20 cellular contexts compared by ENCODE assay signal in genomic region chr14:88999137-88999536, GRCh38.
"Had no signal": no experiment of that assay in that cellular context is flagged by ENCODE, and none has a peak within 500 bp of the region (broad histone marks: within the 10 kb centered on the region; RNA-seq: fewer than 3 reads in every experiment).

No MANE protein-coding gene starts in this region.

- ATAC-seq: HepG2, K562, T-cell had no signal

- H3K9me3 ChIP-seq: Peyer's patch had no signal

- H3K4me1 ChIP-seq: Peyer's patch had no signal

- H3K4me3 ChIP-seq: K562, PC-9, Peyer's patch had no signal

- DNase-seq: Kasumi-1; MM.1S; NCI-H1092 treated with DMSO at 0.1 percent for 48 hours; NCI-H1436; NCI-H187; NCI-H2029; NCI-H2081 treated with DMSO at 0.1 percent for 48 hours; NCI-H2227 treated with DMSO at 0.1 percent for 48 hours; NCI-H524; NCI-H526 treated with DMSO at 0.1 percent for 48 hours; NK-92 treated with Interleukin-12 subunit alpha and Interleukin-12 subunit beta, amount 100 ng/mL, for 24 hours; OCI-M1; PC-9; Peyer's patch; SHP77; SW 1271; T-cell had no signal

- H3K27ac ChIP-seq: KMS-11, PC-9, Peyer's patch had no signal

- H3K36me3 ChIP-seq: Peyer's patch had no signal

- H3K27me3 ChIP-seq: Peyer's patch had no signal
